1 cellular context compared by ENCODE assay signal in genomic region chr17:80219013-80219776, GRCh38.
TF ChIP-seq lines count a peak whose summit lies in the region.

No MANE protein-coding gene starts in this region.

TF ChIP-seq in GM23338, 12 proteins besides CTCF, POLR2A, EP300 and RAD21 (continued from another document):
- TF ChIP-seq REST (IDR thresholded peaks at IDR 0.05; ENCODE audit: unreplicated experiment), result no peak
- TF ChIP-seq POLR2AphosphoS5 (IDR thresholded peaks at IDR 0.05; ENCODE audit: low read depth), result no peak
- TF ChIP-seq EZH2phosphoT487 (IDR thresholded peaks at IDR 0.05; ENCODE audit: unreplicated experiment), result no peak
- no peak for TF ChIP-seq NANOG (IDR thresholded peaks at IDR 0.05; ENCODE audit: borderline replicate concordance)
- TF ChIP-seq ETS1 (IDR thresholded peaks at IDR 0.05), result no peak
TF ChIP-seq in GM23338: peak in this region for 0.
